Comparison of ENCODE assay signal across 8 cellular contexts in genomic region chr3:188749010-188749617, GRCh38.
DNase-seq lines count a peak whose midpoint lies in the region; ATAC-seq, FAIRE-seq and TF ChIP-seq lines count a peak whose summit lies in the region.

No MANE protein-coding gene starts in this region.

- FAIRE-seq in HTR-8/SVneo (lab: Jason Lieb, UNC), result no peak

- H3K4me3 ChIP-seq in DND-41 (ENCODE audit: low read depth in 1 of 2, low read length in 2 of 2) (no peak overlapping the region), epithelial cell of proximal tubule (ENCODE audit: low read depth, low read length) (no peak overlapping the region), suprapubic skin (no peak overlapping the region)

- TF ChIP-seq EP300 in suprapubic skin (IDR thresholded peaks at IDR 0.05), result no peak

- no peaks in the 10 kb centered on the region for H3K79me2 ChIP-seq in DND-41 (ENCODE audit: insufficient read depth, low read length)

- peak; percentile 58; the same call in 2 of the 3 replicates for ATAC-seq in DND-41 (ENCODE audit: insufficient read depth, low read depth)
- ATAC-seq in left lobe of liver, result no peak

- no peaks in the 10 kb centered on the region for H3K36me3 ChIP-seq in DND-41 (ENCODE audit: insufficient read depth, low read length)
- no peaks in the 10 kb centered on the region for H3K36me3 ChIP-seq in suprapubic skin

- H3K4me3 Mint-ChIP-seq in activated CD4-positive, alpha-beta T cell treated with anti-CD3 and anti-CD28 coated beads, Interleukin-2, amount 10 ng/mL, durations not matched to agents 7 days and 5 days, result no peak overlapping the region

- WGBS in suprapubic skin, result 80% methylated on average over 5 of the region's 5 CpGs

- H4K20me1 ChIP-seq in DND-41 (ENCODE audit: insufficient read depth, low read length), result no peaks in the 10 kb centered on the region

- H3K27me3 ChIP-seq in DND-41 (ENCODE audit: insufficient read depth, low read length, poor library complexity) (no peaks in the 10 kb centered on the region), suprapubic skin (no peaks in the 10 kb centered on the region)

- no peaks in the 10 kb centered on the region for H3K36me3 Mint-ChIP-seq in activated CD4-positive, alpha-beta T cell treated with anti-CD3 and anti-CD28 coated beads, Interleukin-2, amount 10 ng/mL, durations not matched to agents 7 days and 5 days (ENCODE audit: low read depth)

- CTCF ChIA-PET in activated CD4-positive, alpha-beta T cell treated with anti-CD3 and anti-CD28 coated beads, Interleukin-2, amount 10 ng/mL, durations not matched to agents 7 days and 5 days (lab: Charles Lee), result interaction anchor here (0.7 to 8.0 kb wide), 10 partner anchors 12 to 1013 kb away, joined by 3 to 43 read pairs (median 3); no protein-coding TSS in a partner anchor

- no peaks in the 10 kb centered on the region for H3K9me3 Mint-ChIP-seq in activated CD4-positive, alpha-beta T cell treated with anti-CD3 and anti-CD28 coated beads, Interleukin-2, amount 10 ng/mL, durations not matched to agents 7 days and 5 days

- H3K9ac ChIP-seq in DND-41 (ENCODE audit: low read depth, low read length), result no peak overlapping the region

- no peak overlapping the region for H3K27ac ChIP-seq in DND-41 (ENCODE audit: low read length)
- no peak overlapping the region for H3K27ac ChIP-seq in suprapubic skin

- H3K4me1 ChIP-seq in DND-41 (ENCODE audit: insufficient read depth, low read length) (no peaks in the 10 kb centered on the region), suprapubic skin (no peaks in the 10 kb centered on the region)

- TF ChIP-seq CTCF in DND-41 (IDR thresholded peaks at IDR 0.05; ENCODE audit: borderline replicate concordance, extremely low read depth, low read length, poor library complexity, severe bottlenecking) (peak; percentile 65), epithelial cell of proximal tubule (conservative IDR thresholded peaks at IDR 0.05; ENCODE audit: low read depth, low read length) (peak; percentile 60), suprapubic skin (IDR thresholded peaks at IDR 0.05) (peak in 1 of 2 donors; percentile 26)

- H3K27me3 Mint-ChIP-seq in activated CD4-positive, alpha-beta T cell treated with anti-CD3 and anti-CD28 coated beads, Interleukin-2, amount 10 ng/mL, durations not matched to agents 7 days and 5 days, result no peaks in the 10 kb centered on the region

- no peak overlapping the region for H2AFZ ChIP-seq in DND-41 (ENCODE audit: low read depth, low read length)

- H3K27ac Mint-ChIP-seq in activated CD4-positive, alpha-beta T cell treated with anti-CD3 and anti-CD28 coated beads, Interleukin-2, amount 10 ng/mL, durations not matched to agents 7 days and 5 days, result no peak overlapping the region

- peaks cover 11% of the 10 kb centered on the region for H3K4me1 Mint-ChIP-seq in activated CD4-positive, alpha-beta T cell treated with anti-CD3 and anti-CD28 coated beads, Interleukin-2, amount 10 ng/mL, durations not matched to agents 7 days and 5 days

- TF ChIP-seq POLR2A in suprapubic skin (IDR thresholded peaks at IDR 0.05), result no peak

- DNase-seq in DND-41 (peak; percentile 43), HTR-8/SVneo (ENCODE audit: insufficient read length, low spot score) (peak; percentile 10), epithelial cell of proximal tubule (ENCODE audit: low read depth) (no peak), dedifferentiated amniotic fluid mesenchymal stem cell (ENCODE audit: extremely low spot score) (no peak), left lobe of liver (ENCODE audit: low spot score) (no peak), suprapubic skin (ENCODE audit: low spot score in 2 of 2) (no peak)
- peak; percentile 63 for DNase-seq in activated CD4-positive, alpha-beta T cell treated with anti-CD3 and anti-CD28 coated beads, Interleukin-2, amount 10 ng/mL, durations not matched to agents 7 days and 5 days
- DNase-seq in stimulated activated CD4-positive, alpha-beta T cell treated with anti-CD3 and anti-CD28 coated beads, Interleukin-1b, Interleukin-23, amount 100 ng/mL, for 24 hours (ENCODE audit: low read depth in 4 of 4, low spot score in 1 of 4), result peak; percentile 18 to 37 (median 32)

- H3K9me3 ChIP-seq in DND-41 (ENCODE audit: insufficient read depth, low read length, severe bottlenecking) (no peaks in the 10 kb centered on the region), suprapubic skin (no peaks in the 10 kb centered on the region)

- POLR2A ChIA-PET in activated CD4-positive, alpha-beta T cell treated with anti-CD3 and anti-CD28 coated beads, Interleukin-2, amount 10 ng/mL, durations not matched to agents 7 days and 5 days (lab: Charles Lee), result no interaction called here

- H3K4me2 ChIP-seq in DND-41 (ENCODE audit: insufficient read depth, low read length), result no peak overlapping the region

Comparison
In these comparisons a context has a peak if more than half of its experiments do, and no peak if none do; other contexts are left out.
1. DNase-seq: peak in DND-41 (single experiment), HTR-8/SVneo (single experiment), activated CD4-positive, alpha-beta T cell treated with anti-CD3 and anti-CD28 coated beads, Interleukin-2, amount 10 ng/mL, durations not matched to agents 7 days and 5 days (single experiment) and stimulated activated CD4-positive, alpha-beta T cell treated with anti-CD3 and anti-CD28 coated beads, Interleukin-1b, Interleukin-23, amount 100 ng/mL, for 24 hours (4 of 4); none in epithelial cell of proximal tubule (single experiment), dedifferentiated amniotic fluid mesenchymal stem cell (single experiment), left lobe of liver (single experiment) and suprapubic skin (0 of 2).